In genomic region chr7:99381664-99382075, GRCh38 we compare ENCODE assay signal across 10 cellular contexts. TPM values are rescaled to one million over a fixed set of nuclear protein-coding genes. Genes with fewer than 3 reads are reported as not detected.
A peak's percentile ranks its signal among the peaks of the same experiment; 100 is the strongest.
DNase-seq lines count a peak whose midpoint lies in the region; ATAC-seq and TF ChIP-seq lines count a peak whose summit lies in the region.
"Had no signal": no experiment of that assay in that cellular context is flagged by ENCODE, and none has a peak within 500 bp of the region (broad histone marks: within the 10 kb centered on the region; RNA-seq: fewer than 3 reads in every experiment).

No MANE protein-coding gene starts in this region.

- H3K9me3 Mint-ChIP-seq in CD14-positive monocyte: peaks cover 0 to 1% (median 0%) of the 10 kb centered on the region in 7 donors
- H3K9me3 Mint-ChIP-seq in activated CD8-positive, alpha-beta T cell treated with anti-CD3 and anti-CD28 coated beads, Interleukin-2, amount 10 ng/mL, durations not matched to agents 7 days and 5 days (ENCODE audit: insufficient read depth): no peaks in the 10 kb centered on the region

- no CpG with 5 or more reads among the region's 7 CpGs for WGBS in mesendoderm (ENCODE audit: extremely low coverage, insufficient coverage, low lambda C conversion rate)

- intact Hi-C loops in CD14-positive monocyte (cut with micrococcal nuclease) (no loop called here), vagina (cut with DNase I) (no loop called here)

- no peak overlapping the region for H4K8ac ChIP-seq in mesendoderm (ENCODE audit: low read depth, low read length)

- H4K5ac ChIP-seq in mesendoderm (ENCODE audit: low read length): no peak overlapping the region

- no peak overlapping the region for H2BK120ac ChIP-seq in mesendoderm (ENCODE audit: low read depth, low read length)

- POLR2A ChIA-PET in activated CD8-positive, alpha-beta T cell treated with anti-CD3 and anti-CD28 coated beads, Interleukin-2, amount 10 ng/mL, durations not matched to agents 7 days and 5 days (lab: Charles Lee): interaction anchor here (0.6 to 1.3 kb wide), 2 partner anchors 9 to 12 kb away, joined by 3 to 6 read pairs; no protein-coding TSS in a partner anchor

- H3K9ac ChIP-seq in mesendoderm (ENCODE audit: low read length): no peak overlapping the region

- CTCF ChIA-PET in activated CD8-positive, alpha-beta T cell treated with anti-CD3 and anti-CD28 coated beads, Interleukin-2, amount 10 ng/mL, durations not matched to agents 7 days and 5 days (lab: Charles Lee): no interaction called here

- no peak overlapping the region for H2BK5ac ChIP-seq in mesendoderm (ENCODE audit: low read length)

- H3K27ac ChIP-seq in mesendoderm (ENCODE audit: low read depth, low read length) (no peak overlapping the region), vagina (no peak overlapping the region)

- H3K4me2 ChIP-seq in mesendoderm (ENCODE audit: low read length): no peak overlapping the region

- H3K27ac Mint-ChIP-seq in CD14-positive monocyte: peak overlapping the region; percentile 86 to 99 (median 99)
- H3K27ac Mint-ChIP-seq in activated CD8-positive, alpha-beta T cell treated with anti-CD3 and anti-CD28 coated beads, Interleukin-2, amount 10 ng/mL, durations not matched to agents 7 days and 5 days: peak overlapping the region; percentile 93

- H3K79me2 ChIP-seq in mesendoderm (ENCODE audit: control insufficient read depth, insufficient read depth, low read length): peaks cover 11% of the 10 kb centered on the region

- H3K27me3 Mint-ChIP-seq in CD14-positive monocyte (ENCODE audit: low read depth in 3 of 3): peaks cover 0 to 4% (median 0%) of the 10 kb centered on the region in 3 donors
- H3K27me3 Mint-ChIP-seq in activated CD8-positive, alpha-beta T cell treated with anti-CD3 and anti-CD28 coated beads, Interleukin-2, amount 10 ng/mL, durations not matched to agents 7 days and 5 days (ENCODE audit: low read depth): no peaks in the 10 kb centered on the region

- TF ChIP-seq CTCF in CD14-positive monocyte (IDR thresholded peaks at IDR 0.05): no peak
- TF ChIP-seq CTCF in GM12864 (IDR thresholded peaks at IDR 0.05; ENCODE audit: low read depth, low read length, missing control alignments): no peak
- TF ChIP-seq CTCF in vagina (IDR thresholded peaks at IDR 0.05): no peak

- H3K4ac ChIP-seq in mesendoderm (ENCODE audit: low read depth, low read length): no peak overlapping the region

- no peak for DNase-seq in CD14-positive monocyte (ENCODE audit: low spot score)
- no peak for DNase-seq in GM12864 (ENCODE audit: low read depth)
- DNase-seq in activated CD8-positive, alpha-beta T cell treated with anti-CD3 and anti-CD28 coated beads, Interleukin-2, amount 10 ng/mL, durations not matched to agents 7 days and 5 days: no peak
- DNase-seq in mesendoderm: no peak
- no peak for DNase-seq in NCI-H1105 treated with DMSO at 0.1 percent for 48 hours (lab: John Stamatoyannopoulos, UW)
- DNase-seq in vagina (ENCODE audit: extremely low spot score in 2 of 2): no peak
- DNase-seq in effector CD8-positive, alpha-beta T cell (lab: John Stamatoyannopoulos, UW): no peak
- no peak for DNase-seq in ureter (ENCODE audit: low spot score)
- DNase-seq: Kasumi-1, NCI-H2029 treated with DMSO at 0.1 percent for 48 hours had no signal

- no peak overlapping the region for H2BK15ac ChIP-seq in mesendoderm (replicated peaks; ENCODE audit: low read depth)

- H3K4me1 ChIP-seq in mesendoderm (ENCODE audit: control insufficient read depth, low read depth, low read length) (peaks cover 4% of the 10 kb centered on the region), vagina (peaks cover 38% of the 10 kb centered on the region)

- H3K27me3 ChIP-seq in mesendoderm (ENCODE audit: insufficient read depth, low read length, poor library complexity): no peaks in the 10 kb centered on the region
- H3K27me3 ChIP-seq in vagina: no peaks in the 10 kb centered on the region

- H3K9me3 ChIP-seq in vagina: no peaks in the 10 kb centered on the region

- H2AK5ac ChIP-seq in mesendoderm (ENCODE audit: low read length): no peak overlapping the region

- H3K18ac ChIP-seq in mesendoderm (ENCODE audit: low read length): no peak overlapping the region

- peaks cover 23% of the 10 kb centered on the region for H3K79me1 ChIP-seq in mesendoderm (ENCODE audit: low read length)

- no peak overlapping the region for H3K4me3 Mint-ChIP-seq in CD14-positive monocyte
- peak overlapping the region; percentile 74 for H3K4me3 Mint-ChIP-seq in activated CD8-positive, alpha-beta T cell treated with anti-CD3 and anti-CD28 coated beads, Interleukin-2, amount 10 ng/mL, durations not matched to agents 7 days and 5 days

- peaks cover 76% of the 10 kb centered on the region for H3K4me1 Mint-ChIP-seq in CD14-positive monocyte
- peaks cover 68% of the 10 kb centered on the region for H3K4me1 Mint-ChIP-seq in activated CD8-positive, alpha-beta T cell treated with anti-CD3 and anti-CD28 coated beads, Interleukin-2, amount 10 ng/mL, durations not matched to agents 7 days and 5 days (ENCODE audit: low read depth)

- no peak for TF ChIP-seq POLR2A in vagina (IDR thresholded peaks at IDR 0.05)

- peaks cover 30 to 78% of the 10 kb centered on the region in 2 donors for H3K36me3 Mint-ChIP-seq in CD14-positive monocyte
- peaks cover 65% of the 10 kb centered on the region for H3K36me3 Mint-ChIP-seq in activated CD8-positive, alpha-beta T cell treated with anti-CD3 and anti-CD28 coated beads, Interleukin-2, amount 10 ng/mL, durations not matched to agents 7 days and 5 days (ENCODE audit: low read depth)

- ATAC-seq in activated CD8-positive, alpha-beta T cell treated with anti-CD3 and anti-CD28 coated beads, Interleukin-2, amount 10 ng/mL, durations not matched to agents 7 days and 5 days: no peak

- no peak overlapping the region for H3K56ac ChIP-seq in mesendoderm (ENCODE audit: low read length)

- H3K23ac ChIP-seq in mesendoderm (ENCODE audit: low read length): peak overlapping the region; percentile 80

- peaks cover 2% of the 10 kb centered on the region for H3K36me3 ChIP-seq in mesendoderm (ENCODE audit: control insufficient read depth, insufficient read depth, low read length)
- H3K36me3 ChIP-seq in vagina: peaks cover 0 to 13% of the 10 kb centered on the region in 2 donors

- H3K4me3 ChIP-seq in GM12864 (ENCODE audit: low read depth, low read length): peak overlapping the region; percentile 56
- H3K4me3 ChIP-seq in mesendoderm (ENCODE audit: low read length): no peak overlapping the region
- H3K4me3 ChIP-seq in vagina: no peak overlapping the region

RNA-seq across cellular contexts. Expression of gene ARPC1B, which starts 7.1 kb away (rescaled TPM):
- 1,000 to 10,000 TPM; 1,282 to 1,362 TPM for polyA plus RNA-seq in CD14-positive monocyte
- total RNA-seq in activated CD8-positive, alpha-beta T cell treated with anti-CD3 and anti-CD28 coated beads, Interleukin-2, amount 10 ng/mL, durations not matched to agents 7 days and 5 days: 100 to 1,000 TPM; 408 to 412 TPM
- polyA plus RNA-seq in mesendoderm (2013, experiment 1 of 2): 49.0 TPM
- polyA plus RNA-seq in mesendoderm (2013, experiment 2 of 2): 46.9 TPM
- total RNA-seq in vagina (114 TPM), ureter (94.0 TPM)

RNA-seq across cellular contexts. Expression of gene PDAP1, which starts 26.7 kb away (rescaled TPM):
- 10 to 100 TPM in 1 of 2 donors, 1 to 10 TPM in 1; 9.8 to 16.2 TPM for polyA plus RNA-seq in CD14-positive monocyte
- 100 to 1,000 TPM; 104 TPM for total RNA-seq in activated CD8-positive, alpha-beta T cell treated with anti-CD3 and anti-CD28 coated beads, Interleukin-2, amount 10 ng/mL, durations not matched to agents 7 days and 5 days
- polyA plus RNA-seq in mesendoderm (2013, experiment 1 of 2): 160 TPM
- polyA plus RNA-seq in mesendoderm (2013, experiment 2 of 2): 164 TPM
- total RNA-seq in vagina (48.1 TPM), ureter (95.1 TPM)

RNA-seq across cellular contexts. Expression of gene BUD31, which starts 27.1 kb away (rescaled TPM):
- 100 to 1,000 TPM; 241 to 256 TPM for polyA plus RNA-seq in CD14-positive monocyte
- 100 to 1,000 TPM; 101 to 110 TPM for total RNA-seq in activated CD8-positive, alpha-beta T cell treated with anti-CD3 and anti-CD28 coated beads, Interleukin-2, amount 10 ng/mL, durations not matched to agents 7 days and 5 days
- polyA plus RNA-seq in mesendoderm (2013, experiment 1 of 2): 150 TPM
- polyA plus RNA-seq in mesendoderm (2013, experiment 2 of 2): 161 TPM
- total RNA-seq in vagina (52.3 TPM), ureter (104 TPM)

RNA-seq across cellular contexts. Expression of gene ARPC1A, which starts 56.0 kb away (rescaled TPM):
- 100 to 1,000 TPM; 104 to 107 TPM for polyA plus RNA-seq in CD14-positive monocyte
- total RNA-seq in activated CD8-positive, alpha-beta T cell treated with anti-CD3 and anti-CD28 coated beads, Interleukin-2, amount 10 ng/mL, durations not matched to agents 7 days and 5 days: 10 to 100 TPM; 51.4 to 56.1 TPM
- polyA plus RNA-seq in mesendoderm (2013, experiment 1 of 2): 204 TPM
- 207 TPM for polyA plus RNA-seq in mesendoderm (2013, experiment 2 of 2)
- total RNA-seq in vagina (106 TPM), ureter (127 TPM)

RNA-seq across cellular contexts. Expression of gene PTCD1, which starts 56.9 kb away (rescaled TPM):
- 1 to 10 TPM in 1 of 2 donors, under 1 TPM in 1; 0.74 to 1.6 TPM for polyA plus RNA-seq in CD14-positive monocyte
- total RNA-seq in activated CD8-positive, alpha-beta T cell treated with anti-CD3 and anti-CD28 coated beads, Interleukin-2, amount 10 ng/mL, durations not matched to agents 7 days and 5 days: 10 to 100 TPM; 10.9 to 13.4 TPM
- 5.1 TPM for polyA plus RNA-seq in mesendoderm (2013, experiment 1 of 2)
- 5.0 TPM for polyA plus RNA-seq in mesendoderm (2013, experiment 2 of 2)
- 6.1 TPM for total RNA-seq in vagina
- 6.6 TPM for total RNA-seq in ureter
